19 cellular contexts compared by ENCODE assay signal in genomic region chr22:38026130-38027111, GRCh38. TPM values are rescaled to one million over a fixed set of nuclear protein-coding genes. Genes with fewer than 3 reads are reported as not detected.
DNase-seq lines count a peak whose midpoint lies in the region; ATAC-seq, FAIRE-seq and TF ChIP-seq lines count a peak whose summit lies in the region.
"Had no signal": no experiment of that assay in that cellular context is flagged by ENCODE, and none has a peak within 500 bp of the region (broad histone marks: within the 10 kb centered on the region; RNA-seq: fewer than 3 reads in every experiment).

No MANE protein-coding gene starts in this region.

- in situ Hi-C loops in GM12878 (cut with MboI): no loop called here

- no peaks in the 10 kb centered on the region for H4K20me1 ChIP-seq in GM12878 (ENCODE audit: control insufficient read depth, insufficient read depth)

- SMC1A ChIA-PET in GM12878 (lab: Charles Lee; ENCODE audit: uncharacterized antibody, unreplicated experiment): no interaction called here

- intact Hi-C loops in GM12878 (cut with micrococcal nuclease; ENCODE audit: unreplicated experiment): no loop called here
- intact Hi-C loops in lower lobe of right lung (cut with DNase I): no loop called here

- RAD21 ChIA-PET in GM12878 (lab: Charles Lee; ENCODE audit: unreplicated experiment): no interaction called here

- 24% methylated on average over 12 of the region's 22 CpGs for WGBS in GM12878 (ENCODE audit: insufficient coverage, insufficient replicate concordance, low lambda C conversion rate, missing lambda C conversion rate)

- CTCF ChIA-PET in GM12878 (lab: Yijun Ruan, JAX): no interaction called here

- no peak overlapping the region for H3K4me3 ChIP-seq in BE2C (ENCODE audit: low read depth, low read length)
- no peak overlapping the region for H3K4me3 ChIP-seq in GM12878
- no peak overlapping the region for H3K4me3 ChIP-seq in lower lobe of right lung

- TF ChIP-seq POLR2A in GM12878 (IDR thresholded peaks at IDR 0.05; ENCODE audit: low read depth, low read length): no peak

- H2AFZ ChIP-seq in GM12878 (ENCODE audit: control insufficient read depth, low read depth, low read length): no peak overlapping the region

- no peak overlapping the region for H3K9ac ChIP-seq in GM12878 (ENCODE audit: control insufficient read depth, insufficient read depth, low read length)

- H3K4me2 ChIP-seq in GM12878 (ENCODE audit: control insufficient read depth, insufficient read depth): no peak overlapping the region

- no peak for TF ChIP-seq RAD21 in GM12878 (IDR thresholded peaks at IDR 0.05; ENCODE audit: insufficient read depth, low read depth, low read length)

- H3K36me3 ChIP-seq in BE2C (no peaks in the 10 kb centered on the region), GM12878 (ENCODE audit: control insufficient read depth in 2 of 2, insufficient read depth in 2 of 2, low read length in 1 of 2) (no peaks in the 10 kb centered on the region), lower lobe of right lung (no peaks in the 10 kb centered on the region)

- H3K4me1 ChIP-seq in BE2C (0 out of 2 replicates have a peak, but pooled peaks cover 2% of the 10 kb centered on the region), GM12878 (ENCODE audit: control insufficient read depth, insufficient read depth, low read length) (no peaks in the 10 kb centered on the region), lower lobe of right lung (no peaks in the 10 kb centered on the region)
- H3K4me1 ChIP-seq: Caco-2 had no signal

- POLR2A ChIA-PET in GM12878 (lab: Charles Lee): no interaction called here

- no peaks in the 10 kb centered on the region for H3K79me2 ChIP-seq in GM12878 (ENCODE audit: control insufficient read depth, insufficient read depth, low read length)

- TF ChIP-seq EP300 in GM12878 (IDR thresholded peaks at IDR 0.05; ENCODE audit: borderline replicate concordance in 1 of 2, control insufficient read depth in 1 of 2, low read depth in 2 of 2, low read length in 2 of 2): no peak

- FAIRE-seq in GM12878 (lab: Jason Lieb, UNC): no peak
- FAIRE-seq: GM12891 had no signal

- no TSS peak for BruUV-seq in GM12878 (replicated peaks; lab: Mats Ljungman, UMichigan)

- H3K27ac ChIP-seq in GM12878 (ENCODE audit: control insufficient read depth, insufficient read depth): no peak overlapping the region
- H3K27ac ChIP-seq in lower lobe of right lung: no peak overlapping the region

- peak; percentile 65 for DNase-seq in BE2C
- no peak for DNase-seq in GM12878 (ENCODE audit: low read depth, low spot score)
- peak; percentile 25 for DNase-seq in lower lobe of right lung
- no peak for DNase-seq in activated CD4-positive, CD25-positive, alpha-beta regulatory T cell treated with anti-CD3 and anti-CD28 coated beads, Interleukin-2, amount 50 U/mL, for 72 hours
- DNase-seq in NCI-H1105 treated with DMSO at 0.1 percent for 48 hours (lab: John Stamatoyannopoulos, UW): no peak
- DNase-seq: activated CD8-positive, alpha-beta memory T cell treated with anti-CD3 and anti-CD28 coated beads, Interleukin-2, amount 50 U/mL, for 4 hours; activated naive CD4-positive, alpha-beta T cell treated with Interleukin-2 at 50 U/mL for 16 hours; Caco-2; effector CD8-positive, alpha-beta T cell; RPMI8226; T-helper 2 cell had no signal

- H3K9me3 ChIP-seq in BE2C: no peaks in the 10 kb centered on the region
- no peaks in the 10 kb centered on the region for H3K9me3 ChIP-seq in GM12878 (replicated peaks; ENCODE audit: control insufficient read depth, insufficient read depth, low read length)
- H3K9me3 ChIP-seq in lower lobe of right lung: no peaks in the 10 kb centered on the region
- H3K9me3 ChIP-seq: Caco-2 had no signal

- no peak for TF ChIP-seq CTCF in BE2C (IDR thresholded peaks at IDR 0.05; ENCODE audit: low read depth, low read length)
- TF ChIP-seq CTCF in GM12878 (IDR thresholded peaks at IDR 0.05 in 2 of 3, conservative IDR thresholded peaks at IDR 0.05 in 1 of 3; ENCODE audit: control insufficient read depth in 2 of 3, extremely low read depth in 1 of 3, insufficient read depth in 1 of 3, low read depth in 3 of 3, low read length in 3 of 3): no peak
- no peak for TF ChIP-seq CTCF in lower lobe of right lung (IDR thresholded peaks at IDR 0.05)

- ATAC-seq in GM12878 (no peak), lower lobe of right lung (no peak), HG02623 (IDR thresholded peaks at IDR 0.05; ENCODE audit: unreplicated experiment) (no peak)
- ATAC-seq: activated CD4-positive, CD25-positive, alpha-beta regulatory T cell treated with anti-CD3 and anti-CD28 coated beads, Interleukin-2, amount 50 U/mL, for 24 hours had no signal

- H3K27me3 ChIP-seq in BE2C (no peaks in the 10 kb centered on the region), GM12878 (replicated peaks in 1 of 2; ENCODE audit: control insufficient read depth in 2 of 2, insufficient read depth in 2 of 2, low read length in 1 of 2) (0 out of 4 replicates have a peak, but pooled peaks cover 0 to 4% of the 10 kb centered on the region in 2 experiments), lower lobe of right lung (ENCODE audit: low read depth) (no peaks in the 10 kb centered on the region)

RNA-seq across cellular contexts. Expression of gene PICK1, which starts 30.8 kb away (rescaled TPM):
- 32.7 TPM for polyA plus RNA-seq in BE2C (2012; ENCODE audit: insufficient read depth, insufficient read length, low read depth)
- 37.1 and 39.3 TPM in 2 replicates for total RNA-seq in GM12878 (2013; cell fraction: nucleolus; rRNA removed)
- total RNA-seq in GM12878 (2014; rRNA removed): 12.6 and 13.7 TPM in 2 replicates
- total RNA-seq in GM12878 (2014; rRNA removed; fragmentation: Illumina TruSeq; extraction: Trizol): 7.8 and 10.5 TPM in 2 replicates
- 11.6 and 15.9 TPM in 2 replicates for total RNA-seq in GM12878 (2021)
- 4.3 TPM for polyA plus RNA-seq in GM12878 (2011; ENCODE audit: low read depth)
- 8.7 and 14.4 TPM in 2 replicates for polyA plus RNA-seq in GM12878 (2011; rRNA removed)
- 12.0 and 21.4 TPM in 2 replicates for polyA plus RNA-seq in GM12878 (2011; cell fraction: cytosol; rRNA removed)
- polyA plus RNA-seq in GM12878 (2011; cell fraction: nucleus; rRNA removed): 73.0 and 76.7 TPM in 2 replicates
- 8.4 and 10.9 TPM in 2 replicates for polyA plus RNA-seq in GM12878 (2012)
- polyA plus RNA-seq in GM12878 (2014; fragmentation: Illumina TruSeq; extraction: Trizol): 6.7 and 10.4 TPM in 2 replicates
- under 1 TPM; 0.07 to 0.84 TPM for polyA plus RNA-seq in GM12878 (2014; fragmentation: Nextera tagmentation; extraction: Ambion mirVana)
- 14.8 and 19.2 TPM in 2 replicates for polyA plus RNA-seq in GM12878 (2014; rRNA removed)
- polyA plus RNA-seq in GM12878 (2016; fragmentation: Nextera tagmentation; extraction: Ambion mirVana): 10 to 100 TPM; 10.6 to 11.3 TPM
- 15.9 and 23.6 TPM in 2 replicates for polyA minus RNA-seq in GM12878 (2011; rRNA and poly(A)+ RNA removed)
- 3.2 and 4.9 TPM in 2 replicates for polyA minus RNA-seq in GM12878 (2011; cell fraction: cytosol; rRNA and poly(A)+ RNA removed)
- polyA minus RNA-seq in GM12878 (2011; cell fraction: nucleus; rRNA and poly(A)+ RNA removed): 11.8 and 15.8 TPM in 2 replicates
- 35.4 TPM for total RNA-seq in lower lobe of right lung

RNA-seq across cellular contexts. Expression of gene SOX10, which starts 42.1 kb away (rescaled TPM):
- 0.31 TPM for polyA plus RNA-seq in BE2C (2012; ENCODE audit: insufficient read depth, insufficient read length, low read depth)
- total RNA-seq in GM12878 (2013; cell fraction: nucleolus; rRNA removed): not detected in 2 replicates
- total RNA-seq in GM12878 (2014; rRNA removed) (not detected in 2 replicates), GM12878 (2014; rRNA removed; fragmentation: Illumina TruSeq; extraction: Trizol) (not detected in 2 replicates), GM12878 (2021) (not detected in 2 replicates), lower lobe of right lung (not detected)
- not detected for polyA plus RNA-seq in GM12878 (2011; ENCODE audit: low read depth)
- polyA plus RNA-seq in GM12878 (2011; rRNA removed) (not detected in 2 replicates), GM12878 (2014; fragmentation: Illumina TruSeq; extraction: Trizol) (not detected in 2 replicates), GM12878 (2014; fragmentation: Nextera tagmentation; extraction: Ambion mirVana) (not detected), GM12878 (2014; rRNA removed) (not detected in 2 replicates), GM12878 (2016; fragmentation: Nextera tagmentation; extraction: Ambion mirVana) (under 1 TPM in 1 of 2 experiments, not detected in 1; 0.05 TPM)
- not detected in 2 replicates for polyA plus RNA-seq in GM12878 (2011; cell fraction: cytosol; rRNA removed)
- polyA plus RNA-seq in GM12878 (2011; cell fraction: nucleus; rRNA removed): not detected in 2 replicates
- 0.11 TPM in 1 of 2 replicates, not detected in the other for polyA plus RNA-seq in GM12878 (2012)
- not detected in 2 replicates for polyA minus RNA-seq in GM12878 (2011; rRNA and poly(A)+ RNA removed)
- not detected in 2 replicates for polyA minus RNA-seq in GM12878 (2011; cell fraction: cytosol; rRNA and poly(A)+ RNA removed)
- polyA minus RNA-seq in GM12878 (2011; cell fraction: nucleus; rRNA and poly(A)+ RNA removed): not detected in 2 replicates
- total RNA-seq: bronchial epithelial cell, Caco-2, H4, lung microvascular endothelial cell had no signal
- polyA plus RNA-seq: AG04450, neural cell had no signal

RNA-seq across cellular contexts. Expression of gene SLC16A8, which starts 57.6 kb away (rescaled TPM):
- polyA plus RNA-seq in BE2C (2012; ENCODE audit: insufficient read depth, insufficient read length, low read depth): 0.46 TPM
- not detected in 2 replicates for total RNA-seq in GM12878 (2013; cell fraction: nucleolus; rRNA removed)
- not detected in 2 replicates for total RNA-seq in GM12878 (2014; rRNA removed)
- total RNA-seq in GM12878 (2014; rRNA removed; fragmentation: Illumina TruSeq; extraction: Trizol): not detected in 2 replicates
- total RNA-seq in GM12878 (2021): not detected in 2 replicates
- polyA plus RNA-seq in GM12878 (2011; ENCODE audit: low read depth): not detected
- not detected in 2 replicates for polyA plus RNA-seq in GM12878 (2011; rRNA removed)
- not detected in 2 replicates for polyA plus RNA-seq in GM12878 (2011; cell fraction: cytosol; rRNA removed)
- not detected in 2 replicates for polyA plus RNA-seq in GM12878 (2011; cell fraction: nucleus; rRNA removed)
- not detected in 2 replicates for polyA plus RNA-seq in GM12878 (2012)
- not detected in 2 replicates for polyA plus RNA-seq in GM12878 (2014; fragmentation: Illumina TruSeq; extraction: Trizol)
- not detected for polyA plus RNA-seq in GM12878 (2014; fragmentation: Nextera tagmentation; extraction: Ambion mirVana)
- not detected in 2 replicates for polyA plus RNA-seq in GM12878 (2014; rRNA removed)
- polyA plus RNA-seq in GM12878 (2016; fragmentation: Nextera tagmentation; extraction: Ambion mirVana): not detected
- not detected in 2 replicates for polyA minus RNA-seq in GM12878 (2011; rRNA and poly(A)+ RNA removed)
- not detected in 2 replicates for polyA minus RNA-seq in GM12878 (2011; cell fraction: cytosol; rRNA and poly(A)+ RNA removed)
- not detected in 2 replicates for polyA minus RNA-seq in GM12878 (2011; cell fraction: nucleus; rRNA and poly(A)+ RNA removed)
- total RNA-seq in lower lobe of right lung: 0.24 TPM
- total RNA-seq: Caco-2, H4 had no signal
- polyA plus RNA-seq: AG04450, neural cell had no signal

Comparison
In these comparisons a context has a peak if more than half of its experiments do, and no peak if none do; other contexts are left out.
1. DNase-seq: peak in BE2C (single experiment) and lower lobe of right lung (single experiment); none in GM12878 (single experiment), activated CD4-positive, CD25-positive, alpha-beta regulatory T cell treated with anti-CD3 and anti-CD28 coated beads, Interleukin-2, amount 50 U/mL, for 72 hours (single experiment) and NCI-H1105 treated with DMSO at 0.1 percent for 48 hours (single experiment).